In the genomic region with DNA sequence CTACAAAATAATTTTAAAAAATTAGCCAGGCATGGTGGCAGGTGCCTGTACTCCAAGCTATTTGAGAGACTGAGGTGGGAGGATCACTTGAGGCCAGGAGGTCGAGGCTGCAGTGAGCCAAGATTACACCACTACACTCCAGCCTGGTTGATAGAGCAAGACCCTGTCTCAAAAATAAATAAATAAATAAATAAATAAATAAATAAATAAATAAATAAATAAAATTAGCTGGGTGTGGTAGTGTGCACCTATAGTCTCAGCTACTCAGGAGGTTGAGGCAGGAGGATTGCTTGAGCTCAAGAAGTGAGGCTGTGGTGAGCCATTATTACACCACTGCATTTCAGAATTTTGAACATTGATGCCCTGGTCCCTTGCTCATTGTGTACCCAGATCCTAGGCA, we compare ENCODE assay signal across 9 cellular contexts. TPM values are rescaled to one million over a fixed set of nuclear protein-coding genes. Genes with fewer than 3 reads are reported as not detected.
"Had no signal": no experiment of that assay in that cellular context is flagged by ENCODE, and none has a peak within 500 bp of the region (broad histone marks: within the 10 kb centered on the region; RNA-seq: fewer than 3 reads in every experiment).

No MANE protein-coding gene starts in this region.

RNA-seq across cellular contexts. Expression of gene PLA1A, which starts 2.8 kb away (rescaled TPM):
- total RNA-seq: activated CD4-positive, alpha-beta T cell treated with anti-CD3 and anti-CD28 coated beads for 36 hours; activated CD4-positive, alpha-beta T cell treated with anti-CD3 and anti-CD28 coated beads, Interleukin-2, amount 10 ng/mL, durations not matched to agents 7 days and 5 days; activated CD8-positive, alpha-beta T cell treated with anti-CD3 and anti-CD28 coated beads, Interleukin-2, amount 10 ng/mL, durations not matched to agents 7 days and 5 days; activated T-helper 2 cell treated with anti-CD3 and anti-CD28 coated beads, Interferon-gamma antibody, Interleukin-2, Interleukin-4, amounts not matched to agents 10 μg/mL and 5 μg/mL and 100 μg/mL, durations not matched to agents 14 hours and 24 hours and 36 hours; bronchial epithelial cell; cardiac muscle cell; T-cell; T-helper 2 cell treated with Interferon-gamma antibody and Interleukin-4, amounts not matched to agents 100 ng/mL and 5 ng/mL, for 36 hours; WTC11 had no signal

RNA-seq across cellular contexts. Expression of gene CD80, which starts 35.5 kb away (rescaled TPM):
- total RNA-seq: bronchial epithelial cell had no signal
- polyA plus RNA-seq: cardiac muscle cell had no signal
